Comparison of ENCODE assay signal across 8 cellular contexts in the genomic region with DNA sequence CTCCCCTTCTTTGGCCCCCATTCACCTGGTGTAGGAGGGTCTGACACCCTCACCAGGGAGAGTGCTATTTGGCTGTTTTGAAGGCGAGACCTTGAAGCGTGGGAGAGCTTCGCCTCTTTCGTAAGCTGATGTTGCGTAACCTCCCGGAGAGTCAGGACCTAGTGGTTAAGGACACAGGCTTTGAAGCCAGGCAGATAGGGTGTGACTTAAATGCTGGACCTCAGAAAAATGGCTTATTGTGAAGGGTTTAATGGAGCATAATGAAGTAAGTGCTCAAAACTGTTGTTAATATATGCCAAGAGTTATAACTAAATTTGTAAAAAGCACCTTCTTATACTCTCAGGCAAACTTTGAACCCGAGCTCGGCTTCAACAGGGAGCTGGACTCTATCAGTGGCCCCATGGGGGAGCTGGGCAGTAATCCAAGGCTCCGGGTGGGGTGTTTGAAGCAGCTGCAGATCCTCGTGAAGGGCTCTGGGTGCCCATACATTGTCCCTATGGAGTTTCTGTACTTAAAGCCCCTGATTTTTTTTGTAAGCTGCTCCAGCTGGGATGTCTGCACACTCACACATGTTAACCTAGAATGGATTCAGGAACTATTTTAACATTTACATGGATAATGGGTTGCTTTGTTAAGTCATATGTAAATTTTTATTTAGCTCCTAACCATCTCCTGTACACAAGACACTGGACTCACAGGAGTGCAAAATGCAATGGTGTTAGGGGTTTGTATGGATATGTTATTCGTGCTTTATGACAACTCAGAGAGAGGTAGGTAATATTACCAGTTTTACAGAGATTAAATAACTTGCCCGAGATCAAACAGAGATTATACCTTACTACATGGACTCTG. TPM values are rescaled to one million over a fixed set of nuclear protein-coding genes. Genes with fewer than 3 reads are reported as not detected.
DNase-seq lines count a peak whose midpoint lies in the region; ATAC-seq, FAIRE-seq and TF ChIP-seq lines count a peak whose summit lies in the region.

No MANE protein-coding gene starts in this region.

- ATAC-seq in GM19395 (IDR thresholded peaks at IDR 0.05; ENCODE audit: unreplicated experiment) (peak; percentile 67), upper lobe of left lung (ENCODE audit: low FRiP score in 2 of 2) (peak; percentile 86 to 94), HG03565 (IDR thresholded peaks at IDR 0.05; ENCODE audit: unreplicated experiment) (no peak)

- H3K27ac ChIP-seq in caudate nucleus (ENCODE audit: low read depth, low read length) (peak overlapping the region; percentile 32), liver (ENCODE audit: low read depth in 1 of 2, low read length in 2 of 2) (peak overlapping the region; percentile 78 to 90), upper lobe of left lung (peak overlapping the region; percentile 69 to 80 (median 74))

- H3K9ac ChIP-seq in liver (ENCODE audit: low read depth in 1 of 2, low read length in 2 of 2) = peak overlapping the region; percentile 11 to 21

- H3K27me3 ChIP-seq in liver (ENCODE audit: control insufficient read depth in 4 of 4, insufficient read depth in 4 of 4, low read length in 3 of 4) (no peaks in the 10 kb centered on the region), upper lobe of left lung (no peaks in the 10 kb centered on the region)

- H3K36me3 ChIP-seq in liver (ENCODE audit: control insufficient read depth in 4 of 4, insufficient read depth in 3 of 4, low read depth in 1 of 4, low read length in 3 of 4) (no peaks in the 10 kb centered on the region), upper lobe of left lung (no peaks in the 10 kb centered on the region)

- TF ChIP-seq POLR2A in upper lobe of left lung (IDR thresholded peaks at IDR 0.05) = no peak
- no peak for TF ChIP-seq POLR2A in GM12891 (IDR thresholded peaks at IDR 0.05; ENCODE audit: low read depth, low read length)

- no peaks in the 10 kb centered on the region for H3K9me3 ChIP-seq in liver (ENCODE audit: control insufficient read depth in 4 of 4, low read length in 3 of 4)
- H3K9me3 ChIP-seq in upper lobe of left lung = no peaks in the 10 kb centered on the region

- no peak for TF ChIP-seq EP300 in upper lobe of left lung (IDR thresholded peaks at IDR 0.05)

- peak in 1 of 2 donors; percentile 56 for TF ChIP-seq RAD21 in liver (IDR thresholded peaks at IDR 0.05)

- peak overlapping the region in 1 of 3 donors; percentile 12 for H3K4me3 ChIP-seq in liver (ENCODE audit: low read depth in 1 of 3, low read length in 3 of 3)
- H3K4me3 ChIP-seq in upper lobe of left lung = peak overlapping the region in 2 of 4 donors; percentile 18 to 19

- DNase-seq in NCI-H345 treated with DMSO at 0.1 percent for 48 hours (lab: John Stamatoyannopoulos, UW; ENCODE audit: unreplicated experiment) (peak; percentile 47), caudate nucleus (lab: John Stamatoyannopoulos, UW) (peak in 18 of 61 donors; percentile 4 to 42 (median 12)), upper lobe of left lung (peak in 1 of 2 donors; percentile 90), GM12891 (ENCODE audit: insufficient read length, low spot score) (no peak)
- no peak for DNase-seq in stimulated activated CD4-positive, alpha-beta T cell treated with anti-CD3 and anti-CD28 coated beads, Interleukin-15, amount 100 ng/mL, for 24 hours

- 10% methylated on average over 12 of the region's 12 CpGs for WGBS in liver
- whole genome bisulfite sequencing in upper lobe of left lung, 2 donors = 19 to 32% methylated on average over 12 of the region's 12 CpGs

- peaks cover 27 to 76% (median 58%) of the 10 kb centered on the region in 4 donors for H3K4me1 ChIP-seq in liver (ENCODE audit: control insufficient read depth in 4 of 4, insufficient read depth in 4 of 4, low read length in 3 of 4)
- peaks cover 29 to 58% (median 37%) of the 10 kb centered on the region in 4 donors for H3K4me1 ChIP-seq in upper lobe of left lung

- no peak for FAIRE-seq in GM12891 (lab: Jason Lieb, UNC)

- TF ChIP-seq CTCF in liver (IDR thresholded peaks at IDR 0.05; ENCODE audit: low read depth, low read length, missing input control) (no peak), upper lobe of left lung (IDR thresholded peaks at IDR 0.05) (no peak)

TF ChIP-seq in liver, 16 proteins besides CTCF, POLR2A, EP300 and RAD21 (continues in another document):
- TF ChIP-seq FOXA2 (IDR thresholded peaks at IDR 0.05) (peak; percentile 29), GABPA (IDR thresholded peaks at IDR 0.05 in 1 of 2, conservative IDR thresholded peaks at IDR 0.05 in 1 of 2) (no peak), HNF4G (IDR thresholded peaks at IDR 0.05) (no peak), SP1 (IDR thresholded peaks at IDR 0.05) (peak; percentile 40), FOXA1 (IDR thresholded peaks at IDR 0.05) (no peak), EGR1 (IDR thresholded peaks at IDR 0.05; ENCODE audit: low read depth in 2 of 2) (peak in 1 of 2 donors; percentile 73), YY1 (IDR thresholded peaks at IDR 0.05) (peak; percentile 84), JUND (IDR thresholded peaks at IDR 0.05) (no peak), ATF3 (IDR thresholded peaks at IDR 0.05) (peak; percentile 70), REST (IDR thresholded peaks at IDR 0.05) (peak; percentile 94)

TF ChIP-seq in GM12891, 5 proteins besides CTCF, POLR2A, EP300 and RAD21:
- no peak for TF ChIP-seq SPI1 (IDR thresholded peaks at IDR 0.05; ENCODE audit: low read depth, low read length)
- no peak for TF ChIP-seq PAX5 (IDR thresholded peaks at IDR 0.05; ENCODE audit: insufficient read depth, low read length, severe bottlenecking)
- no peak for TF ChIP-seq POLR2AphosphoS5 (IDR thresholded peaks at IDR 0.05; ENCODE audit: low read depth, low read length)
- TF ChIP-seq TAF1 (IDR thresholded peaks at IDR 0.05; ENCODE audit: low read depth, low read length) = no peak
- TF ChIP-seq POU2F2 (IDR thresholded peaks at IDR 0.05; ENCODE audit: low read depth, low read length) = no peak

RNA-seq across cellular contexts. Expression of gene PPFIBP1, which starts 26.0 kb away (rescaled TPM):
- total RNA-seq in liver (10 to 100 TPM; 10.5 to 65.8 TPM), upper lobe of left lung (100 to 1,000 TPM in 3 of 6 donors, 10 to 100 TPM in 3; 67.5 to 129 (median 101) TPM)
- 10 to 100 TPM; 12.3 to 22.5 TPM for polyA plus RNA-seq in liver
- polyA plus RNA-seq in GM12891 (2012; ENCODE audit: low read depth, missing spikeins) = 12.5 TPM

Comparison
In these comparisons a context has a peak if more than half of its experiments do, and no peak if none do; other contexts are left out.
1. H3K27ac ChIP-seq: peak in every context shown above with its lines; median percentile 84 in liver; 74 in upper lobe of left lung; 32 in caudate nucleus.